Comparison of ENCODE assay signal across 1 cellular context in genomic region chr3:123066896-123067688, GRCh38.
TF ChIP-seq lines count a peak whose summit lies in the region.

Gene PDIA5, plus strand, starts transcription at chr3:123067025. Its CDS starts 140 bp downstream, at chr3:123067165.

TF ChIP-seq in K562, 482 proteins besides CTCF, POLR2A, EP300 and RAD21 (continued from another document and continues in another):
- TF ChIP-seq, protein P1, sequence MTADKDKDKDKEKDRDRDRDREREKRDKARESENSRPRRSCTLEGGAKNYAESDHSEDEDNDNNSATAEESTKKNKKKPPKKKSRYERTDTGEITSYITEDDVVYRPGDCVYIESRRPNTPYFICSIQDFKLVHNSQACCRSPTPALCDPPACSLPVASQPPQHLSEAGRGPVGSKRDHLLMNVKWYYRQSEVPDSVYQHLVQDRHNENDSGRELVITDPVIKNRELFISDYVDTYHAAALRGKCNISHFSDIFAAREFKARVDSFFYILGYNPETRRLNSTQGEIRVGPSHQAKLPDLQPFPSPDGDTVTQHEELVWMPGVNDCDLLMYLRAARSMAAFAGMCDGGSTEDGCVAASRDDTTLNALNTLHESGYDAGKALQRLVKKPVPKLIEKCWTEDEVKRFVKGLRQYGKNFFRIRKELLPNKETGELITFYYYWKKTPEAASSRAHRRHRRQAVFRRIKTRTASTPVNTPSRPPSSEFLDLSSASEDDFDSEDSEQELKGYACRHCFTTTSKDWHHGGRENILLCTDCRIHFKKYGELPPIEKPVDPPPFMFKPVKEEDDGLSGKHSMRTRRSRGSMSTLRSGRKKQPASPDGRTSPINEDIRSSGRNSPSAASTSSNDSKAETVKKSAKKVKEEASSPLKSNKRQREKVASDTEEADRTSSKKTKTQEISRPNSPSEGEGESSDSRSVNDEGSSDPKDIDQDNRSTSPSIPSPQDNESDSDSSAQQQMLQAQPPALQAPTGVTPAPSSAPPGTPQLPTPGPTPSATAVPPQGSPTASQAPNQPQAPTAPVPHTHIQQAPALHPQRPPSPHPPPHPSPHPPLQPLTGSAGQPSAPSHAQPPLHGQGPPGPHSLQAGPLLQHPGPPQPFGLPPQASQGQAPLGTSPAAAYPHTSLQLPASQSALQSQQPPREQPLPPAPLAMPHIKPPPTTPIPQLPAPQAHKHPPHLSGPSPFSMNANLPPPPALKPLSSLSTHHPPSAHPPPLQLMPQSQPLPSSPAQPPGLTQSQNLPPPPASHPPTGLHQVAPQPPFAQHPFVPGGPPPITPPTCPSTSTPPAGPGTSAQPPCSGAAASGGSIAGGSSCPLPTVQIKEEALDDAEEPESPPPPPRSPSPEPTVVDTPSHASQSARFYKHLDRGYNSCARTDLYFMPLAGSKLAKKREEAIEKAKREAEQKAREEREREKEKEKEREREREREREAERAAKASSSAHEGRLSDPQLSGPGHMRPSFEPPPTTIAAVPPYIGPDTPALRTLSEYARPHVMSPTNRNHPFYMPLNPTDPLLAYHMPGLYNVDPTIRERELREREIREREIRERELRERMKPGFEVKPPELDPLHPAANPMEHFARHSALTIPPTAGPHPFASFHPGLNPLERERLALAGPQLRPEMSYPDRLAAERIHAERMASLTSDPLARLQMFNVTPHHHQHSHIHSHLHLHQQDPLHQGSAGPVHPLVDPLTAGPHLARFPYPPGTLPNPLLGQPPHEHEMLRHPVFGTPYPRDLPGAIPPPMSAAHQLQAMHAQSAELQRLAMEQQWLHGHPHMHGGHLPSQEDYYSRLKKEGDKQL (CRISPR knock-in tag; IDR thresholded peaks at IDR 0.05; ENCODE audit: borderline replicate concordance): no peak
- TF ChIP-seq PTRF (tag; IDR thresholded peaks at IDR 0.05) (no peak), POLR2AphosphoS5 (IDR thresholded peaks at IDR 0.05; ENCODE audit: control insufficient read depth, insufficient read depth, low read depth, low read length) (no peak), ZNF695 (CRISPR knock-in tag; IDR thresholded peaks at IDR 0.05) (no peak), SMARCA4 (IDR thresholded peaks at IDR 0.05) (no peak), ZNF699 (CRISPR knock-in tag; IDR thresholded peaks at IDR 0.05; ENCODE audit: insufficient replicate concordance) (no peak), L3MBTL2 (IDR thresholded peaks at IDR 0.05) (no peak), C11orf30 (IDR thresholded peaks at IDR 0.05; ENCODE audit: low read depth) (no peak), ZC3H4 (CRISPR knock-in tag; IDR thresholded peaks at IDR 0.05; ENCODE audit: borderline replicate concordance) (no peak), NCOA1 (IDR thresholded peaks at IDR 0.05; ENCODE audit: low read depth) (no peak), FOXP1 (CRISPR knock-in tag; IDR thresholded peaks at IDR 0.05) (0 out of 2 replicates have a peak, but pooled peaks have one; percentile 21), ZBTB17 (CRISPR knock-in tag; IDR thresholded peaks at IDR 0.05) (no peak), HEY1 (CRISPR knock-in tag; IDR thresholded peaks at IDR 0.05; ENCODE audit: borderline replicate concordance) (no peak), LCOR (CRISPR knock-in tag; IDR thresholded peaks at IDR 0.05) (peak; percentile 22; the same call in 1 of the 2 replicates), ZNF232 (CRISPR knock-in tag; IDR thresholded peaks at IDR 0.05) (no peak), ZNF589 (CRISPR knock-in tag; IDR thresholded peaks at IDR 0.05; ENCODE audit: low read depth) (no peak), ARID1B (IDR thresholded peaks at IDR 0.05) (no peak), CEBPG (CRISPR knock-in tag; IDR thresholded peaks at IDR 0.05) (no peak), CEBPG (tag; conservative IDR thresholded peaks at IDR 0.05 in 1 of 2, IDR thresholded peaks at IDR 0.05 in 1 of 2) (no peak), BRF2 (IDR thresholded peaks at IDR 0.05; ENCODE audit: borderline replicate concordance, insufficient read depth, insufficient read length) (no peak), ZNF354B (CRISPR knock-in tag; IDR thresholded peaks at IDR 0.05) (no peak), HNRNPL (IDR thresholded peaks at IDR 0.05; ENCODE audit: low read depth, low read length) (peak; percentile 94), GTF2A2 (tag; IDR thresholded peaks at IDR 0.05) (no peak), MAFF (IDR thresholded peaks at IDR 0.05; ENCODE audit: low read length) (no peak), ADNP (tag; IDR thresholded peaks at IDR 0.05) (no peak), DIDO1 (tag; IDR thresholded peaks at IDR 0.05; ENCODE audit: low read depth) (0 out of 2 replicates have a peak, but pooled peaks have one; percentile 12), ZNF217 (CRISPR knock-in tag; IDR thresholded peaks at IDR 0.05) (no peak), ZNF3 (CRISPR knock-in tag; IDR thresholded peaks at IDR 0.05) (no peak), NFE2L1 (tag; IDR thresholded peaks at IDR 0.05; ENCODE audit: borderline replicate concordance, low read depth) (no peak), BCOR (IDR thresholded peaks at IDR 0.05) (no peak), ZBTB7A (IDR thresholded peaks at IDR 0.05; ENCODE audit: borderline replicate concordance, control insufficient read depth, low read depth, low read length) (0 out of 2 replicates have a peak, but pooled peaks have one; percentile 35), NR2F6 (CRISPR knock-in tag; IDR thresholded peaks at IDR 0.05) (no peak), NR4A1 (CRISPR knock-in tag; IDR thresholded peaks at IDR 0.05) (no peak), NR4A1 (tag; IDR thresholded peaks at IDR 0.05) (no peak), HDAC8 (tag; IDR thresholded peaks at IDR 0.05) (no peak), HDAC3 (IDR thresholded peaks at IDR 0.05; ENCODE audit: borderline replicate concordance, partially characterized antibody) (no peak), HLTF (IDR thresholded peaks at IDR 0.05) (no peak), CBX1 (IDR thresholded peaks at IDR 0.05; ENCODE audit: low read depth) (no peak), TGIF2 (CRISPR knock-in tag; IDR thresholded peaks at IDR 0.05) (no peak), ZNF444 (CRISPR knock-in tag; IDR thresholded peaks at IDR 0.05) (no peak), SMAD4 (CRISPR knock-in tag; conservative IDR thresholded peaks at IDR 0.05) (no peak), ATF1 (CRISPR knock-in tag; IDR thresholded peaks at IDR 0.05) (no peak), ATF1 (tag; IDR thresholded peaks at IDR 0.05) (peak; percentile 55; the same call in 1 of the 2 replicates)
- TF ChIP-seq, protein P2, sequence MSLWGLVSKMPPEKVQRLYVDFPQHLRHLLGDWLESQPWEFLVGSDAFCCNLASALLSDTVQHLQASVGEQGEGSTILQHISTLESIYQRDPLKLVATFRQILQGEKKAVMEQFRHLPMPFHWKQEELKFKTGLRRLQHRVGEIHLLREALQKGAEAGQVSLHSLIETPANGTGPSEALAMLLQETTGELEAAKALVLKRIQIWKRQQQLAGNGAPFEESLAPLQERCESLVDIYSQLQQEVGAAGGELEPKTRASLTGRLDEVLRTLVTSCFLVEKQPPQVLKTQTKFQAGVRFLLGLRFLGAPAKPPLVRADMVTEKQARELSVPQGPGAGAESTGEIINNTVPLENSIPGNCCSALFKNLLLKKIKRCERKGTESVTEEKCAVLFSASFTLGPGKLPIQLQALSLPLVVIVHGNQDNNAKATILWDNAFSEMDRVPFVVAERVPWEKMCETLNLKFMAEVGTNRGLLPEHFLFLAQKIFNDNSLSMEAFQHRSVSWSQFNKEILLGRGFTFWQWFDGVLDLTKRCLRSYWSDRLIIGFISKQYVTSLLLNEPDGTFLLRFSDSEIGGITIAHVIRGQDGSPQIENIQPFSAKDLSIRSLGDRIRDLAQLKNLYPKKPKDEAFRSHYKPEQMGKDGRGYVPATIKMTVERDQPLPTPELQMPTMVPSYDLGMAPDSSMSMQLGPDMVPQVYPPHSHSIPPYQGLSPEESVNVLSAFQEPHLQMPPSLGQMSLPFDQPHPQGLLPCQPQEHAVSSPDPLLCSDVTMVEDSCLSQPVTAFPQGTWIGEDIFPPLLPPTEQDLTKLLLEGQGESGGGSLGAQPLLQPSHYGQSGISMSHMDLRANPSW (CRISPR knock-in tag; IDR thresholded peaks at IDR 0.05): no peak
- TF ChIP-seq, protein P3, sequence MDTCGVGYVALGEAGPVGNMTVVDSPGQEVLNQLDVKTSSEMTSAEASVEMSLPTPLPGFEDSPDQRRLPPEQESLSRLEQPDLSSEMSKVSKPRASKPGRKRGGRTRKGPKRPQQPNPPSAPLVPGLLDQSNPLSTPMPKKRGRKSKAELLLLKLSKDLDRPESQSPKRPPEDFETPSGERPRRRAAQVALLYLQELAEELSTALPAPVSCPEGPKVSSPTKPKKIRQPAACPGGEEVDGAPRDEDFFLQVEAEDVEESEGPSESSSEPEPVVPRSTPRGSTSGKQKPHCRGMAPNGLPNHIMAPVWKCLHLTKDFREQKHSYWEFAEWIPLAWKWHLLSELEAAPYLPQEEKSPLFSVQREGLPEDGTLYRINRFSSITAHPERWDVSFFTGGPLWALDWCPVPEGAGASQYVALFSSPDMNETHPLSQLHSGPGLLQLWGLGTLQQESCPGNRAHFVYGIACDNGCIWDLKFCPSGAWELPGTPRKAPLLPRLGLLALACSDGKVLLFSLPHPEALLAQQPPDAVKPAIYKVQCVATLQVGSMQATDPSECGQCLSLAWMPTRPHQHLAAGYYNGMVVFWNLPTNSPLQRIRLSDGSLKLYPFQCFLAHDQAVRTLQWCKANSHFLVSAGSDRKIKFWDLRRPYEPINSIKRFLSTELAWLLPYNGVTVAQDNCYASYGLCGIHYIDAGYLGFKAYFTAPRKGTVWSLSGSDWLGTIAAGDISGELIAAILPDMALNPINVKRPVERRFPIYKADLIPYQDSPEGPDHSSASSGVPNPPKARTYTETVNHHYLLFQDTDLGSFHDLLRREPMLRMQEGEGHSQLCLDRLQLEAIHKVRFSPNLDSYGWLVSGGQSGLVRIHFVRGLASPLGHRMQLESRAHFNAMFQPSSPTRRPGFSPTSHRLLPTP (IDR thresholded peaks at IDR 0.05; ENCODE audit: borderline replicate concordance, extremely low read depth, insufficient read length): no peak
- TF ChIP-seq, protein P4, sequence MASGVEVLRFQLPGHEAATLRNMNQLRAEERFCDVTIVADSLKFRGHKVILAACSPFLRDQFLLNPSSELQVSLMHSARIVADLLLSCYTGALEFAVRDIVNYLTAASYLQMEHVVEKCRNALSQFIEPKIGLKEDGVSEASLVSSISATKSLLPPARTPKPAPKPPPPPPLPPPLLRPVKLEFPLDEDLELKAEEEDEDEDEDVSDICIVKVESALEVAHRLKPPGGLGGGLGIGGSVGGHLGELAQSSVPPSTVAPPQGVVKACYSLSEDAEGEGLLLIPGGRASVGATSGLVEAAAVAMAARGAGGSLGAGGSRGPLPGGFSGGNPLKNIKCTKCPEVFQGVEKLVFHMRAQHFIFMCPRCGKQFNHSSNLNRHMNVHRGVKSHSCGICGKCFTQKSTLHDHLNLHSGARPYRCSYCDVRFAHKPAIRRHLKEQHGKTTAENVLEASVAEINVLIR (CRISPR knock-in tag; IDR thresholded peaks at IDR 0.05): no peak
- TF ChIP-seq, protein P5, sequence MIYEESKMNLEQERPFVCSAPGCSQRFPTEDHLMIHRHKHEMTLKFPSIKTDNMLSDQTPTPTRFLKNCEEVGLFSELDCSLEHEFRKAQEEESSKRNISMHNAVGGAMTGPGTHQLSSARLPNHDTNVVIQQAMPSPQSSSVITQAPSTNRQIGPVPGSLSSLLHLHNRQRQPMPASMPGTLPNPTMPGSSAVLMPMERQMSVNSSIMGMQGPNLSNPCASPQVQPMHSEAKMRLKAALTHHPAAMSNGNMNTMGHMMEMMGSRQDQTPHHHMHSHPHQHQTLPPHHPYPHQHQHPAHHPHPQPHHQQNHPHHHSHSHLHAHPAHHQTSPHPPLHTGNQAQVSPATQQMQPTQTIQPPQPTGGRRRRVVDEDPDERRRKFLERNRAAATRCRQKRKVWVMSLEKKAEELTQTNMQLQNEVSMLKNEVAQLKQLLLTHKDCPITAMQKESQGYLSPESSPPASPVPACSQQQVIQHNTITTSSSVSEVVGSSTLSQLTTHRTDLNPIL (CRISPR knock-in tag; IDR thresholded peaks at IDR 0.05): no peak
- TF ChIP-seq, protein P6, sequence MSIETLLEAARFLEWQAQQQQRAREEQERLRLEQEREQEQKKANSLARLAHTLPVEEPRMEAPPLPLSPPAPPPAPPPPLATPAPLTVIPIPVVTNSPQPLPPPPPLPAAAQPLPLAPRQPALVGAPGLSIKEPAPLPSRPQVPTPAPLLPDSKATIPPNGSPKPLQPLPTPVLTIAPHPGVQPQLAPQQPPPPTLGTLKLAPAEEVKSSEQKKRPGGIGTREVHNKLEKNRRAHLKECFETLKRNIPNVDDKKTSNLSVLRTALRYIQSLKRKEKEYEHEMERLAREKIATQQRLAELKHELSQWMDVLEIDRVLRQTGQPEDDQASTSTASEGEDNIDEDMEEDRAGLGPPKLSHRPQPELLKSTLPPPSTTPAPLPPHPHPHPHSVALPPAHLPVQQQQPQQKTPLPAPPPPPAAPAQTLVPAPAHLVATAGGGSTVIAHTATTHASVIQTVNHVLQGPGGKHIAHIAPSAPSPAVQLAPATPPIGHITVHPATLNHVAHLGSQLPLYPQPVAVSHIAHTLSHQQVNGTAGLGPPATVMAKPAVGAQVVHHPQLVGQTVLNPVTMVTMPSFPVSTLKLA (conservative IDR thresholded peaks at IDR 0.05): peak; percentile 88 to 92
- TF ChIP-seq, protein P7, sequence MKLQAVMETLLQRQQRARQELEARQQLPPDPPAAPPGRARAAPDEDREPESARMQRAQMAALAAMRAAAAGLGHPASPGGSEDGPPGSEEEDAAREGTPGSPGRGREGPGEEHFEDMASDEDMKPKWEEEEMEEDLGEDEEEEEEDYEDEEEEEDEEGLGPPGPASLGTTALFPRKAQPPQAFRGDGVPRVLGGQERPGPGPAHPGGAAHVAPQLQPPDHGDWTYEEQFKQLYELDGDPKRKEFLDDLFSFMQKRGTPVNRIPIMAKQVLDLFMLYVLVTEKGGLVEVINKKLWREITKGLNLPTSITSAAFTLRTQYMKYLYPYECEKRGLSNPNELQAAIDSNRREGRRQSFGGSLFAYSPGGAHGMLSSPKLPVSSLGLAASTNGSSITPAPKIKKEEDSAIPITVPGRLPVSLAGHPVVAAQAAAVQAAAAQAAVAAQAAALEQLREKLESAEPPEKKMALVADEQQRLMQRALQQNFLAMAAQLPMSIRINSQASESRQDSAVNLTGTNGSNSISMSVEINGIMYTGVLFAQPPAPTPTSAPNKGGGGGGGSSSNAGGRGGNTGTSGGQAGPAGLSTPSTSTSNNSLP (IDR thresholded peaks at IDR 0.05; ENCODE audit: borderline replicate concordance, low read depth, low read length): no peak
